ENCODE assay signal across 2 cellular contexts in the genomic region with DNA sequence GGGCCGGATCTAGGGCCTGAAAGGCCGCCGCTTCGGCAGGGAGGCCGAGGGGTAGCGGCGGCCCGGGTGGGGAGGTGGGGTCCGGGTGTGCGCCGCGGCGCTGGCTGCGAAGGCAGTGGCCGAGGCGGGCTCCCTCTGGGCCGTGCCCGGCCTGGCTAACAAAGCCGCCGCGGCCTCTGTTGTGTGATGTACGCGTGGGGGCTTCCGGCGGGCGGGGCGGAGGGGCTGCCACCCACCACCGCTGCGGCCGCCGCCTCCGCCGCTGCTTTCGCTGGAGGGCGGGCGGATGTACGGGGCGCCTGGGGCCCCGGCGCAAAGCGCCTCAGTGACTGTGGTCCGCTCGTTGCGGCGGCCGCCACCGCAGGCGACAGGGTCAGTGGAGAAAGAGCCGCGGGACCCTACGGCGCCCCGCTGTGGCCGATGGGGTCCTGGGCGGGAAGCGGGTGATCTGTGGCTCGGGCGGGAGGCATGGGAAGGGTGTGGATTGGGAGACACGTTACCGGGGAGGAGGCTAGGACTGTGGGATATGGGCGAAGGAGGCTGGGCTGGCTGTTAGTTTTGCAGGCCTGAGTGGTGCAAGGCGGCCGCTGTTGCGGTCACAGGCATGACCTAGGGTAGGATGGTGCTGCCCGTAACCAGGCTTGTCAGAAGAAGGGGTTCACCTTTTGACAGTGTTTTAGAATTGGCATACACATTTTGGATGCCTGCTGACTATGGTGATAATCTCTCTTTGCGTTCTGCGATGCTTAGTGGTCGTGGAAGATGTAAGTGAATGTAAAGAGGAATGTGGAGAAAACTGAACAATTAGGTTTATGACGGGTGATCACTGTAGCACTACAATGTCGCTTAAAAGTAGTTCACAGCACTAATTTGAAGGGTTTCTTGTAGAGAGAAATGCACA.
TF ChIP-seq lines count a peak whose summit lies in the region.

No MANE protein-coding gene starts in this region.

TF ChIP-seq in A549, 52 proteins besides CTCF, POLR2A, EP300 and RAD21 (continues in another document):
- TF ChIP-seq ESRRA (IDR thresholded peaks at IDR 0.05; ENCODE audit: borderline replicate concordance, low read length) (no peak), EHF (CRISPR knock-in tag; IDR thresholded peaks at IDR 0.05) (no peak), FOXS1 (CRISPR knock-in tag; IDR thresholded peaks at IDR 0.05) (no peak), JUN (IDR thresholded peaks at IDR 0.05) (no peak; a peak in 1 of 5 replicates), HDAC2 (IDR thresholded peaks at IDR 0.05) (no peak), MYC (IDR thresholded peaks at IDR 0.05; ENCODE audit: borderline replicate concordance, low read length) (no peak), FOSB (CRISPR knock-in tag; IDR thresholded peaks at IDR 0.05) (no peak), HMGXB4 (CRISPR knock-in tag; IDR thresholded peaks at IDR 0.05; ENCODE audit: borderline replicate concordance) (0 out of 2 replicates have a peak, but pooled peaks have one; percentile 62), CHD2 (IDR thresholded peaks at IDR 0.05; ENCODE audit: low read length, partially characterized antibody) (no peak), RNF2 (IDR thresholded peaks at IDR 0.05; ENCODE audit: borderline replicate concordance, low read depth) (no peak), FOSL2 (IDR thresholded peaks at IDR 0.05) (no peak), FOSL2 (CRISPR knock-in tag; IDR thresholded peaks at IDR 0.05) (no peak), NR3C1 (IDR thresholded peaks at IDR 0.05) (no peak), ELK1 (IDR thresholded peaks at IDR 0.05; ENCODE audit: low read depth, low read length) (no peak), ZC3H11A (IDR thresholded peaks at IDR 0.05) (no peak), NFE2L2 (conservative IDR thresholded peaks at IDR 0.05; ENCODE audit: low read length) (no peak), EHMT2 (IDR thresholded peaks at IDR 0.05; ENCODE audit: low read depth) (no peak), GATA3 (IDR thresholded peaks at IDR 0.05; ENCODE audit: borderline replicate concordance) (no peak), MAX (IDR thresholded peaks at IDR 0.05) (peak; percentile 56; the same call in 1 of the 2 replicates), CEBPB (IDR thresholded peaks at IDR 0.05) (no peak), ZFP36 (IDR thresholded peaks at IDR 0.05; ENCODE audit: borderline replicate concordance, partially characterized antibody) (no peak), HOXB5 (CRISPR knock-in tag; IDR thresholded peaks at IDR 0.05) (no peak), PBX3 (IDR thresholded peaks at IDR 0.05) (no peak), HOXB13 (CRISPR knock-in tag; IDR thresholded peaks at IDR 0.05; ENCODE audit: low read depth) (no peak), PHF8 (IDR thresholded peaks at IDR 0.05; ENCODE audit: borderline replicate concordance, low read depth) (peak; percentile 66), KDM1A (IDR thresholded peaks at IDR 0.05; ENCODE audit: low read depth) (no peak), MAZ (IDR thresholded peaks at IDR 0.05; ENCODE audit: borderline replicate concordance, low read depth, low read length) (no peak), ZSCAN20 (CRISPR knock-in tag; IDR thresholded peaks at IDR 0.05) (no peak), KDM5A (IDR thresholded peaks at IDR 0.05) (peak; percentile 18; the same call in 1 of the 2 replicates), TP53 (CRISPR knock-in tag; IDR thresholded peaks at IDR 0.05) (no peak; the same call in 1 of the 2 replicates)
- TF ChIP-seq, protein P1, sequence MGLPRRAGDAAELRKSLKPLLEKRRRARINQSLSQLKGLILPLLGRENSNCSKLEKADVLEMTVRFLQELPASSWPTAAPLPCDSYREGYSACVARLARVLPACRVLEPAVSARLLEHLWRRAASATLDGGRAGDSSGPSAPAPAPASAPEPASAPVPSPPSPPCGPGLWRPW (IDR thresholded peaks at IDR 0.05): no peak
- TF ChIP-seq, protein P2, sequence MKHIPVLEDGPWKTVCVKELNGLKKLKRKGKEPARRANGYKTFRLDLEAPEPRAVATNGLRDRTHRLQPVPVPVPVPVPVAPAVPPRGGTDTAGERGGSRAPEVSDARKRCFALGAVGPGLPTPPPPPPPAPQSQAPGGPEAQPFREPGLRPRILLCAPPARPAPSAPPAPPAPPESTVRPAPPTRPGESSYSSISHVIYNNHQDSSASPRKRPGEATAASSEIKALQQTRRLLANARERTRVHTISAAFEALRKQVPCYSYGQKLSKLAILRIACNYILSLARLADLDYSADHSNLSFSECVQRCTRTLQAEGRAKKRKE (CRISPR knock-in tag; IDR thresholded peaks at IDR 0.05; ENCODE audit: low read depth): no peak

TF ChIP-seq in H1, 55 proteins besides CTCF, POLR2A, EP300 and RAD21 (continues in another document):
- TF ChIP-seq GABPA (IDR thresholded peaks at IDR 0.05; ENCODE audit: borderline replicate concordance, insufficient read depth, low read length) (no peak), EGR1 (IDR thresholded peaks at IDR 0.05; ENCODE audit: borderline replicate concordance, low read depth, low read length) (no peak), SAP30 (IDR thresholded peaks at IDR 0.05; ENCODE audit: insufficient read depth, insufficient replicate concordance, low read length) (peak; percentile 57), POU5F1 (IDR thresholded peaks at IDR 0.05; ENCODE audit: low read depth, low read length) (no peak), SUZ12 (IDR thresholded peaks at IDR 0.05; ENCODE audit: low read length) (no peak), JUN (IDR thresholded peaks at IDR 0.05; ENCODE audit: low read depth, low read length) (no peak), BRCA1 (IDR thresholded peaks at IDR 0.05; ENCODE audit: low read depth, low read length) (no peak), CHD2 (IDR thresholded peaks at IDR 0.05; ENCODE audit: low read length) (peak; percentile 39; the same call in 1 of the 2 replicates), ASH2L (IDR thresholded peaks at IDR 0.05; ENCODE audit: low read length) (peak; percentile 13), SIRT6 (IDR thresholded peaks at IDR 0.05; ENCODE audit: low read length) (no peak), RFX5 (IDR thresholded peaks at IDR 0.05; ENCODE audit: borderline replicate concordance, low read depth, low read length) (no peak), CEBPB (IDR thresholded peaks at IDR 0.05; ENCODE audit: low read depth, low read length) (no peak), RBBP5 (IDR thresholded peaks at IDR 0.05; ENCODE audit: borderline replicate concordance, low read depth, low read length) (peak; percentile 74; the same call in 1 of the 2 replicates), MAX (IDR thresholded peaks at IDR 0.05) (0 out of 2 replicates have a peak, but pooled peaks have one; percentile 35), GTF2F1 (IDR thresholded peaks at IDR 0.05; ENCODE audit: borderline replicate concordance, low read depth, low read length) (no peak), CTBP2 (IDR thresholded peaks at IDR 0.05; ENCODE audit: borderline replicate concordance, insufficient read depth, insufficient read length, low read length) (no peak), SP2 (IDR thresholded peaks at IDR 0.05; ENCODE audit: low read length) (no peak), SIN3A (conservative IDR thresholded peaks at IDR 0.05 in 1 of 2, IDR thresholded peaks at IDR 0.05 in 1 of 2; ENCODE audit: low read depth in 1 of 2, low read length in 2 of 2) (0 out of 4 replicates have a peak, but pooled peaks have one; percentile 3 to 56), TAF1 (IDR thresholded peaks at IDR 0.05; ENCODE audit: low read depth, low read length) (no peak), SIX5 (IDR thresholded peaks at IDR 0.05; ENCODE audit: low read depth, low read length) (no peak), HDAC2 (IDR thresholded peaks at IDR 0.05; ENCODE audit: borderline replicate concordance in 1 of 2, low read depth in 2 of 2, low read length in 2 of 2) (no peak), KDM4A (IDR thresholded peaks at IDR 0.05; ENCODE audit: low read depth, low read length, severe bottlenecking) (peak; percentile 38), SP4 (IDR thresholded peaks at IDR 0.05; ENCODE audit: low read length) (no peak), E2F6 (IDR thresholded peaks at IDR 0.05) (no peak), CHD1 (IDR thresholded peaks at IDR 0.05; ENCODE audit: low read depth, low read length) (no peak), BCL11A (IDR thresholded peaks at IDR 0.05; ENCODE audit: low read depth in 2 of 2, low read length in 2 of 2) (no peak), SP1 (IDR thresholded peaks at IDR 0.05; ENCODE audit: low read depth, low read length) (no peak), CBX5 (IDR thresholded peaks at IDR 0.05; ENCODE audit: low read depth, low read length) (no peak), MAFK (IDR thresholded peaks at IDR 0.05; ENCODE audit: low read depth, low read length) (no peak), RNF2 (IDR thresholded peaks at IDR 0.05; ENCODE audit: borderline replicate concordance, low read depth, low read length, missing control alignments, poor library complexity, severe bottlenecking) (no peak), EZH2 (IDR thresholded peaks at IDR 0.05; ENCODE audit: low read depth, low read length, severe bottlenecking) (no peak), ZNF274 (IDR thresholded peaks at IDR 0.05; ENCODE audit: borderline replicate concordance, extremely low read depth, low read length) (no peak), TCF12 (IDR thresholded peaks at IDR 0.05; ENCODE audit: low read depth, low read length) (no peak), POLR2AphosphoS5 (IDR thresholded peaks at IDR 0.05; ENCODE audit: low read depth, low read length) (no peak), NRF1 (IDR thresholded peaks at IDR 0.05; ENCODE audit: low read depth, low read length) (no peak)
- TF ChIP-seq, protein P3, sequence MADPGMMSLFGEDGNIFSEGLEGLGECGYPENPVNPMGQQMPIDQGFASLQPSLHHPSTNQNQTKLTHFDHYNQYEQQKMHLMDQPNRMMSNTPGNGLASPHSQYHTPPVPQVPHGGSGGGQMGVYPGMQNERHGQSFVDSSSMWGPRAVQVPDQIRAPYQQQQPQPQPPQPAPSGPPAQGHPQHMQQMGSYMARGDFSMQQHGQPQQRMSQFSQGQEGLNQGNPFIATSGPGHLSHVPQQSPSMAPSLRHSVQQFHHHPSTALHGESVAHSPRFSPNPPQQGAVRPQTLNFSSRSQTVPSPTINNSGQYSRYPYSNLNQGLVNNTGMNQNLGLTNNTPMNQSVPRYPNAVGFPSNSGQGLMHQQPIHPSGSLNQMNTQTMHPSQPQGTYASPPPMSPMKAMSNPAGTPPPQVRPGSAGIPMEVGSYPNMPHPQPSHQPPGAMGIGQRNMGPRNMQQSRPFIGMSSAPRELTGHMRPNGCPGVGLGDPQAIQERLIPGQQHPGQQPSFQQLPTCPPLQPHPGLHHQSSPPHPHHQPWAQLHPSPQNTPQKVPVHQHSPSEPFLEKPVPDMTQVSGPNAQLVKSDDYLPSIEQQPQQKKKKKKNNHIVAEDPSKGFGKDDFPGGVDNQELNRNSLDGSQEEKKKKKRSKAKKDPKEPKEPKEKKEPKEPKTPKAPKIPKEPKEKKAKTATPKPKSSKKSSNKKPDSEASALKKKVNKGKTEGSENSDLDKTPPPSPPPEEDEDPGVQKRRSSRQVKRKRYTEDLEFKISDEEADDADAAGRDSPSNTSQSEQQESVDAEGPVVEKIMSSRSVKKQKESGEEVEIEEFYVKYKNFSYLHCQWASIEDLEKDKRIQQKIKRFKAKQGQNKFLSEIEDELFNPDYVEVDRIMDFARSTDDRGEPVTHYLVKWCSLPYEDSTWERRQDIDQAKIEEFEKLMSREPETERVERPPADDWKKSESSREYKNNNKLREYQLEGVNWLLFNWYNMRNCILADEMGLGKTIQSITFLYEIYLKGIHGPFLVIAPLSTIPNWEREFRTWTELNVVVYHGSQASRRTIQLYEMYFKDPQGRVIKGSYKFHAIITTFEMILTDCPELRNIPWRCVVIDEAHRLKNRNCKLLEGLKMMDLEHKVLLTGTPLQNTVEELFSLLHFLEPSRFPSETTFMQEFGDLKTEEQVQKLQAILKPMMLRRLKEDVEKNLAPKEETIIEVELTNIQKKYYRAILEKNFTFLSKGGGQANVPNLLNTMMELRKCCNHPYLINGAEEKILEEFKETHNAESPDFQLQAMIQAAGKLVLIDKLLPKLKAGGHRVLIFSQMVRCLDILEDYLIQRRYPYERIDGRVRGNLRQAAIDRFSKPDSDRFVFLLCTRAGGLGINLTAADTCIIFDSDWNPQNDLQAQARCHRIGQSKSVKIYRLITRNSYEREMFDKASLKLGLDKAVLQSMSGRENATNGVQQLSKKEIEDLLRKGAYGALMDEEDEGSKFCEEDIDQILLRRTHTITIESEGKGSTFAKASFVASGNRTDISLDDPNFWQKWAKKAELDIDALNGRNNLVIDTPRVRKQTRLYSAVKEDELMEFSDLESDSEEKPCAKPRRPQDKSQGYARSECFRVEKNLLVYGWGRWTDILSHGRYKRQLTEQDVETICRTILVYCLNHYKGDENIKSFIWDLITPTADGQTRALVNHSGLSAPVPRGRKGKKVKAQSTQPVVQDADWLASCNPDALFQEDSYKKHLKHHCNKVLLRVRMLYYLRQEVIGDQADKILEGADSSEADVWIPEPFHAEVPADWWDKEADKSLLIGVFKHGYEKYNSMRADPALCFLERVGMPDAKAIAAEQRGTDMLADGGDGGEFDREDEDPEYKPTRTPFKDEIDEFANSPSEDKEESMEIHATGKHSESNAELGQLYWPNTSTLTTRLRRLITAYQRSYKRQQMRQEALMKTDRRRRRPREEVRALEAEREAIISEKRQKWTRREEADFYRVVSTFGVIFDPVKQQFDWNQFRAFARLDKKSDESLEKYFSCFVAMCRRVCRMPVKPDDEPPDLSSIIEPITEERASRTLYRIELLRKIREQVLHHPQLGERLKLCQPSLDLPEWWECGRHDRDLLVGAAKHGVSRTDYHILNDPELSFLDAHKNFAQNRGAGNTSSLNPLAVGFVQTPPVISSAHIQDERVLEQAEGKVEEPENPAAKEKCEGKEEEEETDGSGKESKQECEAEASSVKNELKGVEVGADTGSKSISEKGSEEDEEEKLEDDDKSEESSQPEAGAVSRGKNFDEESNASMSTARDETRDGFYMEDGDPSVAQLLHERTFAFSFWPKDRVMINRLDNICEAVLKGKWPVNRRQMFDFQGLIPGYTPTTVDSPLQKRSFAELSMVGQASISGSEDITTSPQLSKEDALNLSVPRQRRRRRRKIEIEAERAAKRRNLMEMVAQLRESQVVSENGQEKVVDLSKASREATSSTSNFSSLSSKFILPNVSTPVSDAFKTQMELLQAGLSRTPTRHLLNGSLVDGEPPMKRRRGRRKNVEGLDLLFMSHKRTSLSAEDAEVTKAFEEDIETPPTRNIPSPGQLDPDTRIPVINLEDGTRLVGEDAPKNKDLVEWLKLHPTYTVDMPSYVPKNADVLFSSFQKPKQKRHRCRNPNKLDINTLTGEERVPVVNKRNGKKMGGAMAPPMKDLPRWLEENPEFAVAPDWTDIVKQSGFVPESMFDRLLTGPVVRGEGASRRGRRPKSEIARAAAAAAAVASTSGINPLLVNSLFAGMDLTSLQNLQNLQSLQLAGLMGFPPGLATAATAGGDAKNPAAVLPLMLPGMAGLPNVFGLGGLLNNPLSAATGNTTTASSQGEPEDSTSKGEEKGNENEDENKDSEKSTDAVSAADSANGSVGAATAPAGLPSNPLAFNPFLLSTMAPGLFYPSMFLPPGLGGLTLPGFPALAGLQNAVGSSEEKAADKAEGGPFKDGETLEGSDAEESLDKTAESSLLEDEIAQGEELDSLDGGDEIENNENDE (IDR thresholded peaks at IDR 0.05; ENCODE audit: insufficient replicate concordance, low read length): no peak
- TF ChIP-seq, protein P4, sequence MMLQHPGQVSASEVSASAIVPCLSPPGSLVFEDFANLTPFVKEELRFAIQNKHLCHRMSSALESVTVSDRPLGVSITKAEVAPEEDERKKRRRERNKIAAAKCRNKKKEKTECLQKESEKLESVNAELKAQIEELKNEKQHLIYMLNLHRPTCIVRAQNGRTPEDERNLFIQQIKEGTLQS (IDR thresholded peaks at IDR 0.05; ENCODE audit: insufficient read depth, low read depth, low read length): no peak
